16 cellular contexts compared by ENCODE assay signal in the genomic region with DNA sequence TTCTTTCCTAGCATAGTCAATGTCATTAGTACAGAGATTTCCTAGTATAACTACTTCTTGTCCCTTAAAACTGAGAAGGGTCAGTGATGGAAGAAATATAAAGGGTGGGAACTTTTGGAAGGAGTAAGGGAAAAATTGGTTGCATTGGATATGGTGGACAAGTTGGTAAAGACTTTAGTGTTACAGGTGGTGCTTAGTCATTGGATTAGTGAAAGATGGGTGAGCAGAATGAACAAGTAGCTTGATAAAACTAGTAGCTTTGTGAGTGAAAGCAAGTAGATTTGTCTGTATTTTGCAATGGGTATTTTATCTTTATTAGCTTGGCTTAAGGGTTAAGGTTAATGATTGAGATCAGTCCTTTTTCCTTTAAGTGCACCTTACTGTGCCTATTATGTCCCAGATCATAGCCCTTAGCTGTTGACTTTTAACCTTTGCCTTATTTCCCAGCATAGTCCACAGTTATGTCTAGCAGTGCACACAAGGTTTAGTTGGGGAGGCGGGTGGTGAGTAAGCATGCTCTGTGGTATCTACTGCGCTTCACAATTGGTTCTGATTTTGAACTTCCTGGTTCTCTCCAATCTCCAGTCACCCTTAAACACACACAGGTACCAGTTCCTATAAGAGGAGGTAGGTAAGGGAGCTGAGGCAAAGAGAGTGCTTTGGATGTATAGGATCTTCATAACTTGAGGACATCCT. TPM values are rescaled to one million over a fixed set of nuclear protein-coding genes. Genes with fewer than 3 reads are reported as not detected.
DNase-seq lines count a peak whose midpoint lies in the region; ATAC-seq and FAIRE-seq lines count a peak whose summit lies in the region.
"Had no signal": no experiment of that assay in that cellular context is flagged by ENCODE, and none has a peak within 500 bp of the region (broad histone marks: within the 10 kb centered on the region; RNA-seq: fewer than 3 reads in every experiment).

No MANE protein-coding gene starts in this region.

- H3K36me3 ChIP-seq in Karpas-422 (ENCODE audit: insufficient read depth, low read length), result no peaks in the 10 kb centered on the region
- H3K36me3 ChIP-seq: stomach had no signal

- H3K27ac ChIP-seq in Karpas-422 (ENCODE audit: low read length), result no peak overlapping the region
- H3K27ac ChIP-seq in cingulate gyrus (ENCODE audit: low read depth, low read length), result peak overlapping the region; percentile 15

- no peak overlapping the region for H3K4me2 ChIP-seq in Karpas-422 (ENCODE audit: low read depth, low read length, poor library complexity, severe bottlenecking)

- peak; percentile 60 for FAIRE-seq in GM18507 (lab: Jason Lieb, UNC)
- FAIRE-seq: endometrium had no signal

- H3K27me3 ChIP-seq in Karpas-422 (ENCODE audit: low read length), result no peaks in the 10 kb centered on the region
- H3K27me3 ChIP-seq: stomach had no signal

- H3K79me2 ChIP-seq in Karpas-422 (ENCODE audit: low read length), result peaks cover 2% of the 10 kb centered on the region; the same call in 1 of the 2 replicates

- ATAC-seq in HG03135 (IDR thresholded peaks at IDR 0.05; ENCODE audit: unreplicated experiment) (no peak), GM18861 (IDR thresholded peaks at IDR 0.05; ENCODE audit: unreplicated experiment) (no peak)
- ATAC-seq: WTC11 had no signal

- 0 out of 2 replicates have a peak, but pooled peaks cover 4% of the 10 kb centered on the region for H4K20me1 ChIP-seq in Karpas-422 (ENCODE audit: insufficient read depth, low read depth, low read length)

- no peaks in the 10 kb centered on the region for H3K9me2 ChIP-seq in Karpas-422 (replicated peaks; ENCODE audit: insufficient read depth, low read length)

- H2AFZ ChIP-seq in Karpas-422 (ENCODE audit: low read length), result no peak overlapping the region

- peaks cover 21% of the 10 kb centered on the region for H3K4me1 ChIP-seq in Karpas-422 (ENCODE audit: low read length)

- H3K9me3 ChIP-seq in Karpas-422 (ENCODE audit: low read length), result no peaks in the 10 kb centered on the region
- H3K9me3 ChIP-seq: stomach had no signal

- H3K9ac ChIP-seq in Karpas-422 (ENCODE audit: low read length), result no peak overlapping the region

- DNase-seq in GM18507 (ENCODE audit: extremely low spot score, insufficient read length, low read depth), result no peak
- peak; percentile 33 for DNase-seq in Karpas-422
- peak; percentile 32 for DNase-seq in renal cortical epithelial cell (ENCODE audit: low read depth)
- no peak for DNase-seq in T-helper 9 cell
- DNase-seq: GF-D8, kidney glomerular epithelial cell, MV-4-11, naive B cell, NCI-H2171 treated with DMSO at 0.1 percent for 48 hours, retina, stomach had no signal

- no peak overlapping the region for H3K4me3 ChIP-seq in Karpas-422 (ENCODE audit: low read length)
- H3K4me3 ChIP-seq: stomach had no signal

RNA-seq across cellular contexts. Expression of gene WDR44, which starts 9.5 kb away (rescaled TPM):
- total RNA-seq in Karpas-422 (2014; rRNA removed; shearing (Covaris generic); ENCODE audit: low replicate concordance), result 10.8 and 10.9 TPM in 2 replicates
- total RNA-seq in renal cortical epithelial cell, result 15.6 and 19.9 TPM in 2 replicates

Comparison
In these comparisons a context has a peak if more than half of its experiments do, and no peak if none do; other contexts are left out.
1. DNase-seq: peak in Karpas-422 (single experiment) and renal cortical epithelial cell (single experiment); none in GM18507 (single experiment) and T-helper 9 cell (single experiment).